In genomic region chr14:64008016-64008415, GRCh38 we compare ENCODE assay signal across 27 cellular contexts.
"Had no signal": no experiment of that assay in that cellular context is flagged by ENCODE, and none has a peak within 500 bp of the region (broad histone marks: within the 10 kb centered on the region; RNA-seq: fewer than 3 reads in every experiment).

No MANE protein-coding gene starts in this region.

- H3K27me3 Mint-ChIP-seq: naive thymus-derived CD4-positive, alpha-beta T cell; stimulated activated naive B cell treated with anti-CD40 and anti-IgM and Interleukin-4, amounts not matched to agents 10 μg/mL and 1 μg/mL and 100 μg/mL, for 72 hours had no signal

- H3K36me3 ChIP-seq: colonic mucosa, ovary had no signal

- H2AFZ ChIP-seq: hepatocyte had no signal

- H3K79me2 ChIP-seq: hepatocyte had no signal

- DNase-seq: colonic mucosa; effector CD8-positive, alpha-beta T cell; foreskin keratinocyte; heart left ventricle; kidney; mesendoderm; midbrain; naive thymus-derived CD4-positive, alpha-beta T cell; nucleus accumbens; ovary; posterior cingulate gyrus; psoas muscle; right cardiac atrium; small intestine; stimulated activated CD4-positive, alpha-beta T cell treated with anti-CD3 and anti-CD28 coated beads, Interleukin-15, amount 100 ng/mL, for 24 hours; stimulated activated CD4-positive, alpha-beta T cell treated with anti-CD3 and anti-CD28 coated beads, Interleukin-2, amount 100 ng/mL, for 48 hours; stimulated activated naive B cell treated with anti-CD40 and anti-IgM and Interleukin-4, amounts not matched to agents 10 μg/mL and 1 μg/mL and 100 μg/mL, for 72 hours; stomach; thyroid gland; trophoblast cell had no signal

- H3K4me1 Mint-ChIP-seq: nephron had no signal

- H3K9me3 ChIP-seq: colonic mucosa, esophagus muscularis mucosa, gastroesophageal sphincter, heart left ventricle, ovary, psoas muscle, stomach, thyroid gland had no signal

- H3K4me1 ChIP-seq: colonic mucosa, esophagus muscularis mucosa, foreskin keratinocyte, heart left ventricle, psoas muscle, stomach had no signal

- H3K9me3 Mint-ChIP-seq: dendritic cell treated with granulocyte-macrophage colony-stimulating factor and Interleukin-4, amounts not matched to agents 40 ng/mL and 50 ng/mL, for 4 days; naive thymus-derived CD4-positive, alpha-beta T cell; nephron; stimulated activated naive B cell treated with anti-CD40 and anti-IgM and Interleukin-4, amounts not matched to agents 10 μg/mL and 1 μg/mL and 100 μg/mL, for 72 hours had no signal

- ATAC-seq: foreskin keratinocyte; gastroesophageal sphincter; heart left ventricle; left lobe of liver; naive thymus-derived CD4-positive, alpha-beta T cell; psoas muscle; stimulated activated naive B cell treated with anti-CD40 and anti-IgM and Interleukin-4, amounts not matched to agents 10 μg/mL and 1 μg/mL and 100 μg/mL, for 72 hours had no signal

- H3K4me3 Mint-ChIP-seq: dendritic cell treated with granulocyte-macrophage colony-stimulating factor and Interleukin-4, amounts not matched to agents 40 ng/mL and 50 ng/mL, for 4 days; naive thymus-derived CD4-positive, alpha-beta T cell; nephron; stimulated activated naive B cell treated with anti-CD40 and anti-IgM and Interleukin-4, amounts not matched to agents 10 μg/mL and 1 μg/mL and 100 μg/mL, for 72 hours had no signal

- H3K27me3 ChIP-seq: colonic mucosa, esophagus muscularis mucosa, foreskin keratinocyte, gastroesophageal sphincter, heart left ventricle, hepatocyte, ovary, stomach, thyroid gland had no signal

- H3K4me2 ChIP-seq: hepatocyte had no signal

- H3K27ac Mint-ChIP-seq: dendritic cell treated with granulocyte-macrophage colony-stimulating factor and Interleukin-4, amounts not matched to agents 40 ng/mL and 50 ng/mL, for 4 days; nephron; stimulated activated naive B cell treated with anti-CD40 and anti-IgM and Interleukin-4, amounts not matched to agents 10 μg/mL and 1 μg/mL and 100 μg/mL, for 72 hours had no signal

- H3K4me3 ChIP-seq: colonic mucosa, esophagus muscularis mucosa, gastroesophageal sphincter, heart left ventricle, hepatocyte, ovary, psoas muscle, stomach, thyroid gland had no signal

- FAIRE-seq: endothelial cell of umbilical vein, kidney, small intestine had no signal

- H3K27ac ChIP-seq: colonic mucosa, esophagus muscularis mucosa, foreskin keratinocyte, gastroesophageal sphincter, heart left ventricle, hepatocyte, ovary, psoas muscle, stomach, thyroid gland had no signal
